2 cellular contexts compared by ENCODE assay signal in genomic region chr22:19877626-19878339, GRCh38.
TF ChIP-seq lines count a peak whose summit lies in the region.

No MANE protein-coding gene starts in this region.

TF ChIP-seq in HEK293, 187 proteins besides CTCF, POLR2A, EP300 and RAD21 (continued from another document):
- no peak for TF ChIP-seq ZNF169 (tag by site-specific recombination; IDR thresholded peaks at IDR 0.05)

TF ChIP-seq in GM23338, 12 proteins besides CTCF, POLR2A, EP300 and RAD21 (continued from another document):
- TF ChIP-seq, protein P1, sequence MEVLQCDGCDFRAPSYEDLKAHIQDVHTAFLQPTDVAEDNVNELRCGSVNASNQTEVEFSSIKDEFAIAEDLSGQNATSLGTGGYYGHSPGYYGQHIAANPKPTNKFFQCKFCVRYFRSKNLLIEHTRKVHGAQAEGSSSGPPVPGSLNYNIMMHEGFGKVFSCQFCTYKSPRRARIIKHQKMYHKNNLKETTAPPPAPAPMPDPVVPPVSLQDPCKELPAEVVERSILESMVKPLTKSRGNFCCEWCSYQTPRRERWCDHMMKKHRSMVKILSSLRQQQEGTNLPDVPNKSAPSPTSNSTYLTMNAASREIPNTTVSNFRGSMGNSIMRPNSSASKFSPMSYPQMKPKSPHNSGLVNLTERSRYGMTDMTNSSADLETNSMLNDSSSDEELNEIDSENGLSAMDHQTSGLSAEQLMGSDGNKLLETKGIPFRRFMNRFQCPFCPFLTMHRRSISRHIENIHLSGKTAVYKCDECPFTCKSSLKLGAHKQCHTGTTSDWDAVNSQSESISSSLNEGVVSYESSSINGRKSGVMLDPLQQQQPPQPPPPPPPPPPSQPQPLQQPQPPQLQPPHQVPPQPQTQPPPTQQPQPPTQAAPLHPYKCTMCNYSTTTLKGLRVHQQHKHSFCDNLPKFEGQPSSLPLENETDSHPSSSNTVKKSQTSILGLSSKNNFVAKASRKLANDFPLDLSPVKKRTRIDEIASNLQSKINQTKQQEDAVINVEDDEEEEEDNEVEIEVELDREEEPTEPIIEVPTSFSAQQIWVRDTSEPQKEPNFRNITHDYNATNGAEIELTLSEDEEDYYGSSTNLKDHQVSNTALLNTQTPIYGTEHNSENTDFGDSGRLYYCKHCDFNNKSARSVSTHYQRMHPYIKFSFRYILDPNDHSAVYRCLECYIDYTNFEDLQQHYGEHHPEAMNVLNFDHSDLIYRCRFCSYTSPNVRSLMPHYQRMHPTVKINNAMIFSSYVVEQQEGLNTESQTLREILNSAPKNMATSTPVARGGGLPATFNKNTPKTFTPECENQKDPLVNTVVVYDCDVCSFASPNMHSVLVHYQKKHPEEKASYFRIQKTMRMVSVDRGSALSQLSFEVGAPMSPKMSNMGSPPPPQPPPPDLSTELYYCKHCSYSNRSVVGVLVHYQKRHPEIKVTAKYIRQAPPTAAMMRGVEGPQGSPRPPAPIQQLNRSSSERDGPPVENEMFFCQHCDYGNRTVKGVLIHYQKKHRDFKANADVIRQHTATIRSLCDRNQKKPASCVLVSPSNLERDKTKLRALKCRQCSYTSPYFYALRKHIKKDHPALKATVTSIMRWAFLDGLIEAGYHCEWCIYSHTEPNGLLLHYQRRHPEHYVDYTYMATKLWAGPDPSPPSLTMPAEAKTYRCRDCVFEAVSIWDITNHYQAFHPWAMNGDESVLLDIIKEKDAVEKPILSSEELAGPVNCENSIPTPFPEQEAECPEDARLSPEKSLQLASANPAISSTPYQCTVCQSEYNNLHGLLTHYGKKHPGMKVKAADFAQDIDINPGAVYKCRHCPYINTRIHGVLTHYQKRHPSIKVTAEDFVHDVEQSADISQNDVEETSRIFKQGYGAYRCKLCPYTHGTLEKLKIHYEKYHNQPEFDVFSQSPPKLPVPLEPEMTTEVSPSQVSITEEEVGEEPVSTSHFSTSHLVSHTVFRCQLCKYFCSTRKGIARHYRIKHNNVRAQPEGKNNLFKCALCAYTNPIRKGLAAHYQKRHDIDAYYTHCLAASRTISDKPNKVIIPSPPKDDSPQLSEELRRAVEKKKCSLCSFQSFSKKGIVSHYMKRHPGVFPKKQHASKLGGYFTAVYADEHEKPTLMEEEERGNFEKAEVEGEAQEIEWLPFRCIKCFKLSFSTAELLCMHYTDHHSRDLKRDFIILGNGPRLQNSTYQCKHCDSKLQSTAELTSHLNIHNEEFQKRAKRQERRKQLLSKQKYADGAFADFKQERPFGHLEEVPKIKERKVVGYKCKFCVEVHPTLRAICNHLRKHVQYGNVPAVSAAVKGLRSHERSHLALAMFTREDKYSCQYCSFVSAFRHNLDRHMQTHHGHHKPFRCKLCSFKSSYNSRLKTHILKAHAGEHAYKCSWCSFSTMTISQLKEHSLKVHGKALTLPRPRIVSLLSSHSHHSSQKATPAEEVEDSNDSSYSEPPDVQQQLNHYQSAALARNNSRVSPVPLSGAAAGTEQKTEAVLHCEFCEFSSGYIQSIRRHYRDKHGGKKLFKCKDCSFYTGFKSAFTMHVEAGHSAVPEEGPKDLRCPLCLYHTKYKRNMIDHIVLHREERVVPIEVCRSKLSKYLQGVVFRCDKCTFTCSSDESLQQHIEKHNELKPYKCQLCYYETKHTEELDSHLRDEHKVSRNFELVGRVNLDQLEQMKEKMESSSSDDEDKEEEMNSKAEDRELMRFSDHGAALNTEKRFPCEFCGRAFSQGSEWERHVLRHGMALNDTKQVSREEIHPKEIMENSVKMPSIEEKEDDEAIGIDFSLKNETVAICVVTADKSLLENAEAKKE (CRISPR knock-in tag; IDR thresholded peaks at IDR 0.05): no peak
- no peak for TF ChIP-seq JUNB (IDR thresholded peaks at IDR 0.05; ENCODE audit: unreplicated experiment)
- TF ChIP-seq ETS1 (IDR thresholded peaks at IDR 0.05): no peak
- TF ChIP-seq POLR2AphosphoS5 (IDR thresholded peaks at IDR 0.05; ENCODE audit: low read depth): no peak
